Comparison of ENCODE assay signal across 2 cellular contexts in the genomic region with DNA sequence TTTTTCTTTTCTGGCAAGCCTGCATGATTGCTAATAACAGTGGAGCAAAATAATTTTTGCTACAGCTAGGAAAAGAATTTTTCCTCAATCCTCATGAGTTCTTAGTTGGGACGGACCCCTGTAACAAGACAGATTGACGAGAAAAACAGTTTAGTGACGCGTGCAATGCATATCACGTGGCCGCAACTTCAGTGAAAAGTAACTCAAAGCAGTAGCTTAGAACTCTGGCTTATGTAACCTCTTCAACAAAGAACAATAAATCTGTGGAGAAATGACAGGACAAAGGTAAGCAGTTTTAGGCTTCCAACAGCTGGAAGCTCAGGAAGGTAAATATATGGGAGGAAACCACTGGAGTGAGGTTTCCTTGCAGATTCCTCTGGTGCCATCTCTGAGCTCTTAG.
TF ChIP-seq lines count a peak whose summit lies in the region.

No MANE protein-coding gene starts in this region.

TF ChIP-seq in HepG2, 621 proteins besides CTCF, POLR2A, EP300 and RAD21 (continues in another document):
- TF ChIP-seq, protein P1, sequence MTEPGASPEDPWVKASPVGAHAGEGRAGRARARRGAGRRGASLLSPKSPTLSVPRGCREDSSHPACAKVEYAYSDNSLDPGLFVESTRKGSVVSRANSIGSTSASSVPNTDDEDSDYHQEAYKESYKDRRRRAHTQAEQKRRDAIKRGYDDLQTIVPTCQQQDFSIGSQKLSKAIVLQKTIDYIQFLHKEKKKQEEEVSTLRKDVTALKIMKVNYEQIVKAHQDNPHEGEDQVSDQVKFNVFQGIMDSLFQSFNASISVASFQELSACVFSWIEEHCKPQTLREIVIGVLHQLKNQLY (CRISPR knock-in tag; IDR thresholded peaks at IDR 0.05), result peak; percentile 55; the same call in 1 of the 2 replicates
- peak; percentile 53 for TF ChIP-seq SAP130 (CRISPR knock-in tag; IDR thresholded peaks at IDR 0.05; ENCODE audit: low read depth)
- peak; percentile 15; the same call in 1 of the 2 replicates for TF ChIP-seq CEBPG (CRISPR knock-in tag; IDR thresholded peaks at IDR 0.05)
- TF ChIP-seq SALL1 (CRISPR knock-in tag; IDR thresholded peaks at IDR 0.05), result peak; percentile 11; the same call in 1 of the 2 replicates
- TF ChIP-seq ZMYM4 (CRISPR knock-in tag; IDR thresholded peaks at IDR 0.05), result peak; percentile 45; the same call in 1 of the 2 replicates
- TF ChIP-seq, protein P2, sequence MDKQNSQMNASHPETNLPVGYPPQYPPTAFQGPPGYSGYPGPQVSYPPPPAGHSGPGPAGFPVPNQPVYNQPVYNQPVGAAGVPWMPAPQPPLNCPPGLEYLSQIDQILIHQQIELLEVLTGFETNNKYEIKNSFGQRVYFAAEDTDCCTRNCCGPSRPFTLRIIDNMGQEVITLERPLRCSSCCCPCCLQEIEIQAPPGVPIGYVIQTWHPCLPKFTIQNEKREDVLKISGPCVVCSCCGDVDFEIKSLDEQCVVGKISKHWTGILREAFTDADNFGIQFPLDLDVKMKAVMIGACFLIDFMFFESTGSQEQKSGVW (CRISPR knock-in tag; IDR thresholded peaks at IDR 0.05; ENCODE audit: borderline replicate concordance), result no peak
- no peak for TF ChIP-seq ZNF296 (CRISPR knock-in tag; conservative IDR thresholded peaks at IDR 0.05)
- TF ChIP-seq ZNF614 (CRISPR knock-in tag; IDR thresholded peaks at IDR 0.05; ENCODE audit: borderline replicate concordance), result 0 out of 2 replicates have a peak, but pooled peaks have one; percentile 28
- TF ChIP-seq, protein P3, sequence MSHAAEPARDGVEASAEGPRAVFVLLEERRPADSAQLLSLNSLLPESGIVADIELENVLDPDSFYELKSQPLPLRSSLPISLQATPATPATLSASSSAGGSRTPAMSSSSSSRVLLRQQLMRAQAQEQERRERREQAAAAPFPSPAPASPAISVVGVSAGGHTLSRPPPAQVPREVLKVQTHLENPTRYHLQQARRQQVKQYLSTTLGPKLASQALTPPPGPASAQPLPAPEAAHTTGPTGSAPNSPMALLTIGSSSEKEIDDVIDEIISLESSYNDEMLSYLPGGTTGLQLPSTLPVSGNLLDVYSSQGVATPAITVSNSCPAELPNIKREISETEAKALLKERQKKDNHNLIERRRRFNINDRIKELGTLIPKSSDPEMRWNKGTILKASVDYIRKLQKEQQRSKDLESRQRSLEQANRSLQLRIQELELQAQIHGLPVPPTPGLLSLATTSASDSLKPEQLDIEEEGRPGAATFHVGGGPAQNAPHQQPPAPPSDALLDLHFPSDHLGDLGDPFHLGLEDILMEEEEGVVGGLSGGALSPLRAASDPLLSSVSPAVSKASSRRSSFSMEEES (CRISPR knock-in tag; IDR thresholded peaks at IDR 0.05), result peak; percentile 55; the same call in 1 of the 2 replicates
- TF ChIP-seq, protein P4, sequence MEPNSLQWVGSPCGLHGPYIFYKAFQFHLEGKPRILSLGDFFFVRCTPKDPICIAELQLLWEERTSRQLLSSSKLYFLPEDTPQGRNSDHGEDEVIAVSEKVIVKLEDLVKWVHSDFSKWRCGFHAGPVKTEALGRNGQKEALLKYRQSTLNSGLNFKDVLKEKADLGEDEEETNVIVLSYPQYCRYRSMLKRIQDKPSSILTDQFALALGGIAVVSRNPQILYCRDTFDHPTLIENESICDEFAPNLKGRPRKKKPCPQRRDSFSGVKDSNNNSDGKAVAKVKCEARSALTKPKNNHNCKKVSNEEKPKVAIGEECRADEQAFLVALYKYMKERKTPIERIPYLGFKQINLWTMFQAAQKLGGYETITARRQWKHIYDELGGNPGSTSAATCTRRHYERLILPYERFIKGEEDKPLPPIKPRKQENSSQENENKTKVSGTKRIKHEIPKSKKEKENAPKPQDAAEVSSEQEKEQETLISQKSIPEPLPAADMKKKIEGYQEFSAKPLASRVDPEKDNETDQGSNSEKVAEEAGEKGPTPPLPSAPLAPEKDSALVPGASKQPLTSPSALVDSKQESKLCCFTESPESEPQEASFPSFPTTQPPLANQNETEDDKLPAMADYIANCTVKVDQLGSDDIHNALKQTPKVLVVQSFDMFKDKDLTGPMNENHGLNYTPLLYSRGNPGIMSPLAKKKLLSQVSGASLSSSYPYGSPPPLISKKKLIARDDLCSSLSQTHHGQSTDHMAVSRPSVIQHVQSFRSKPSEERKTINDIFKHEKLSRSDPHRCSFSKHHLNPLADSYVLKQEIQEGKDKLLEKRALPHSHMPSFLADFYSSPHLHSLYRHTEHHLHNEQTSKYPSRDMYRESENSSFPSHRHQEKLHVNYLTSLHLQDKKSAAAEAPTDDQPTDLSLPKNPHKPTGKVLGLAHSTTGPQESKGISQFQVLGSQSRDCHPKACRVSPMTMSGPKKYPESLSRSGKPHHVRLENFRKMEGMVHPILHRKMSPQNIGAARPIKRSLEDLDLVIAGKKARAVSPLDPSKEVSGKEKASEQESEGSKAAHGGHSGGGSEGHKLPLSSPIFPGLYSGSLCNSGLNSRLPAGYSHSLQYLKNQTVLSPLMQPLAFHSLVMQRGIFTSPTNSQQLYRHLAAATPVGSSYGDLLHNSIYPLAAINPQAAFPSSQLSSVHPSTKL (CRISPR knock-in tag; IDR thresholded peaks at IDR 0.05), result peak; percentile 41; the same call in 1 of the 2 replicates
- no peak for TF ChIP-seq KLF11 (CRISPR knock-in tag; IDR thresholded peaks at IDR 0.05)
- peak; percentile 66; the same call in 1 of the 2 replicates for TF ChIP-seq SOX13 (IDR thresholded peaks at IDR 0.05)
- TF ChIP-seq SOX13 (CRISPR knock-in tag; conservative IDR thresholded peaks at IDR 0.05 in 1 of 2, IDR thresholded peaks at IDR 0.05 in 1 of 2), result peak in 1 of 2 experiments; percentile 96; a peak in 2 of 4 replicates
- TF ChIP-seq CREM (IDR thresholded peaks at IDR 0.05), result peak; percentile 26; the same call in 1 of the 2 replicates
- no peak for TF ChIP-seq CREM (CRISPR knock-in tag; IDR thresholded peaks at IDR 0.05)
- TF ChIP-seq, protein P5, sequence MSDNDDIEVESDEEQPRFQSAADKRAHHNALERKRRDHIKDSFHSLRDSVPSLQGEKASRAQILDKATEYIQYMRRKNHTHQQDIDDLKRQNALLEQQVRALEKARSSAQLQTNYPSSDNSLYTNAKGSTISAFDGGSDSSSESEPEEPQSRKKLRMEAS (IDR thresholded peaks at IDR 0.05), result 0 out of 2 replicates have a peak, but pooled peaks have one; percentile 20
- peak; percentile 23; the same call in 1 of the 2 replicates for TF ChIP-seq DMAP1 (CRISPR knock-in tag; IDR thresholded peaks at IDR 0.05)

TF ChIP-seq in H1, 55 proteins besides CTCF, POLR2A, EP300 and RAD21:
- TF ChIP-seq SAP30 (IDR thresholded peaks at IDR 0.05; ENCODE audit: insufficient read depth, insufficient replicate concordance, low read length) (no peak), TAF1 (IDR thresholded peaks at IDR 0.05; ENCODE audit: low read depth, low read length) (no peak), EGR1 (IDR thresholded peaks at IDR 0.05; ENCODE audit: borderline replicate concordance, low read depth, low read length) (no peak), CREB1 (IDR thresholded peaks at IDR 0.05) (no peak), GABPA (IDR thresholded peaks at IDR 0.05; ENCODE audit: borderline replicate concordance, insufficient read depth, low read length) (no peak)
